In the genomic region with DNA sequence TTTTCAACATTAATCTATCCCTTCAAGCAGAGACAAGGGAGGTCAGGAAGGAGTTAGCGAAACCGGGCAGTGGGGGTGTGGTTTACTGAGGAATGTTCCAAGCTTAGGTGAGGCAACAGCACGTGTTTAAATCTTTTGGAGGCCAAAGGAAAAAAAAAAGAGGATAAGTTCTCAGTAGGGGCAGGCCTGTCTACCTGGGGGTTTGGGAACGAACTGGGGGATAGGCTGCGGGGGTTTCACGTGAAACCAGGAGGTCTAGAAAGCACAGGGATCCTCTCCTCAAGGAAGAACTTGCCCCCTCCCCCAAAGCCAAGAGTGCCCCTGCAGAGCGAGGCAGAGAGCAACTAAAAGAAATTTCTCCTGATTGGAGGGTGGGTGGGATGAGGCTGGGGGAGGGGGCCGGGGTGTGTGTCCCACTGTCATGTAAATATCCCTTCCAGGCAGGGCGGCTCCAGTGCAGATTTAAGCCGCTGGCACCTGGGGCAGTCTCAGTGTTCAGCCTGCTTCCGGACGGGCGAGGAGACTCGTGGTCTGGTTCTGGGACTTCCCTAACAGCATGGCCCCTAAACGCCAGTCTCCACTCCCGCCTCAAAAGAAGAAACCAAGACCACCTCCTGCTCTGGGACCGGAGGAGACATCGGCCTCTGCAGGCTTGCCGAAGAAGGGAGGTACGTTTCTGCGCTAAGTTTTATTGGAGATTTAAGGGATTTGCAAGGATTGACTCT, we compare ENCODE assay signal across 8 cellular contexts. TPM values are rescaled to one million over a fixed set of nuclear protein-coding genes. Genes with fewer than 3 reads are reported as not detected.
A peak's percentile ranks its signal among the peaks of the same experiment; 100 is the strongest.
DNase-seq lines count a peak whose midpoint lies in the region; ATAC-seq and TF ChIP-seq lines count a peak whose summit lies in the region.

No MANE protein-coding gene starts in this region.

- no peaks in the 10 kb centered on the region for H3K27me3 Mint-ChIP-seq in endodermal cell (ENCODE audit: insufficient read depth)

- no peaks in the 10 kb centered on the region for H4K20me1 ChIP-seq in SU-DHL-6 (ENCODE audit: low read depth, low read length)

- H3K36me3 ChIP-seq in SU-DHL-6 (ENCODE audit: low read length) = no peaks in the 10 kb centered on the region
- H3K36me3 ChIP-seq in endodermal cell (ENCODE audit: control insufficient read depth, insufficient read depth, low read length) = peaks cover 5% of the 10 kb centered on the region
- no peaks in the 10 kb centered on the region for H3K36me3 ChIP-seq in transverse colon

- in situ Hi-C loops in transverse colon (cut with MboI; ENCODE audit: low pct_ligation_motif_present in 1 of 4, low pct_unique_long_range_greater_than_20kb in 1 of 4, low sequenced_read_pairs in 3 of 4) = no loop called here

- H3K9me3 Mint-ChIP-seq in endodermal cell = peaks cover 6% of the 10 kb centered on the region

- ATAC-seq in HG02678 (IDR thresholded peaks at IDR 0.05; ENCODE audit: unreplicated experiment) = peak; percentile 38

- H3K79me2 ChIP-seq in SU-DHL-6 (ENCODE audit: insufficient read depth, low read length) = peaks cover 60% of the 10 kb centered on the region

- peaks cover 11% of the 10 kb centered on the region for H3K4me1 ChIP-seq in endodermal cell (ENCODE audit: control insufficient read depth, insufficient read depth, low read length)
- H3K4me1 ChIP-seq in transverse colon = peaks cover 18 to 51% (median 37%) of the 10 kb centered on the region in 4 donors

- H3K4me1 Mint-ChIP-seq in endodermal cell = peaks cover 40% of the 10 kb centered on the region

- H3K4me3 Mint-ChIP-seq in endodermal cell = peak overlapping the region; percentile 95

- TF ChIP-seq EP300 in transverse colon (IDR thresholded peaks at IDR 0.05; ENCODE audit: low read depth) = no peak

- WGBS in endodermal cell (ENCODE audit: insufficient coverage in 1 of 2, insufficient read length in 1 of 2), 2 experiments = 0% methylated on average over 14 to 21 of the region's 21 CpGs
- 0 to 9% methylated on average over 4 to 21 of the region's 21 CpGs for WGBS in transverse colon (ENCODE audit: low coverage in 1 of 2), 2 donors

- TF ChIP-seq POLR2A in transverse colon (IDR thresholded peaks at IDR 0.05) = no peak

- H3K4me3 ChIP-seq in SU-DHL-6 (ENCODE audit: insufficient read depth, low read length, poor library complexity, severe bottlenecking) (peak overlapping the region; percentile 82), endodermal cell (ENCODE audit: low read length) (peak overlapping the region; percentile 95), transverse colon (peak overlapping the region; percentile 52 to 66 (median 58))

- peak overlapping the region; percentile 98 for H3K27ac Mint-ChIP-seq in endodermal cell

- H2AFZ ChIP-seq in SU-DHL-6 (ENCODE audit: low read depth, low read length, severe bottlenecking) = no peak overlapping the region

- TF ChIP-seq CTCF in SU-DHL-6 (IDR thresholded peaks at IDR 0.05; ENCODE audit: insufficient read depth, low read length, poor library complexity, severe bottlenecking) = no peak
- TF ChIP-seq CTCF in endodermal cell (conservative IDR thresholded peaks at IDR 0.05) = no peak
- TF ChIP-seq CTCF in transverse colon (IDR thresholded peaks at IDR 0.05) = no peak

- no peaks in the 10 kb centered on the region for H3K27me3 ChIP-seq in SU-DHL-6 (ENCODE audit: low read length)
- H3K27me3 ChIP-seq in endodermal cell (ENCODE audit: control insufficient read depth, insufficient read depth, low read length, poor library complexity, severe bottlenecking) = no peaks in the 10 kb centered on the region
- no peaks in the 10 kb centered on the region for H3K27me3 ChIP-seq in transverse colon

- no peaks in the 10 kb centered on the region for H3K9me3 ChIP-seq in SU-DHL-6 (ENCODE audit: insufficient read depth, low read length)
- H3K9me3 ChIP-seq in endodermal cell (ENCODE audit: control insufficient read depth, low read length) = no peaks in the 10 kb centered on the region
- H3K9me3 ChIP-seq in transverse colon = no peaks in the 10 kb centered on the region

- H3K36me3 Mint-ChIP-seq in endodermal cell (ENCODE audit: low read depth) = peaks cover 18% of the 10 kb centered on the region

- DNase-seq in EL = peak; percentile 51
- DNase-seq in endodermal cell = peak; percentile 97
- DNase-seq in mucosa of gallbladder (ENCODE audit: low spot score) = peak; percentile 66
- peak; percentile 77 for DNase-seq in transverse colon
- no peak for DNase-seq in inferior parietal cortex (ENCODE audit: extremely low spot score)
- no peak for DNase-seq in cortex of kidney (lab: John Stamatoyannopoulos, UW)

- H3K27ac ChIP-seq in SU-DHL-6 (ENCODE audit: low read depth, low read length) (peak overlapping the region; percentile 97), endodermal cell (ENCODE audit: low read depth, low read length) (peak overlapping the region; percentile 79), transverse colon (peak overlapping the region; percentile 87 to 91 (median 90))

- H3K9me2 ChIP-seq in SU-DHL-6 (replicated peaks; ENCODE audit: insufficient read depth, low read length) = no peaks in the 10 kb centered on the region

- H3F3A ChIP-seq in SU-DHL-6 (ENCODE audit: insufficient read depth) = peaks cover 52% of the 10 kb centered on the region

- intact Hi-C loops in transverse colon (cut with DNase I; ENCODE audit: low total_unique reads) = no loop called here

- peak overlapping the region; percentile 74 for H3K4me2 ChIP-seq in SU-DHL-6 (ENCODE audit: low read depth, low read length, poor library complexity, severe bottlenecking)

- peak overlapping the region; percentile 96 for H3K9ac ChIP-seq in SU-DHL-6 (ENCODE audit: low read length)
- H3K9ac ChIP-seq in endodermal cell (ENCODE audit: extremely low read depth, low read length, poor library complexity, severe bottlenecking) = peak overlapping the region; percentile 93

RNA-seq across cellular contexts. Expression of gene SET, which starts 5.5 kb away (rescaled TPM):
- total RNA-seq in endodermal cell (100 to 1,000 TPM; 762 to 795 TPM), mucosa of gallbladder (198 TPM), transverse colon (100 to 1,000 TPM in 1 of 4 donors, 10 to 100 TPM in 3; 29.2 to 153 (median 64.4) TPM)
- 715 TPM for polyA plus RNA-seq in endodermal cell (2013, experiment 1 of 2)
- polyA plus RNA-seq in endodermal cell (2013, experiment 2 of 2) = 707 TPM

RNA-seq across cellular contexts. Expression of gene PKN3, which starts 18.8 kb away (rescaled TPM):
- total RNA-seq in endodermal cell (10 to 100 TPM; 26.0 to 27.2 TPM), mucosa of gallbladder (9.4 TPM), transverse colon (10 to 100 TPM in 1 of 4 donors, 1 to 10 TPM in 3; 1.9 to 20.1 (median 5.8) TPM)
- polyA plus RNA-seq in endodermal cell (2013, experiment 1 of 2) = 17.5 TPM
- polyA plus RNA-seq in endodermal cell (2013, experiment 2 of 2) = 17.8 TPM

RNA-seq across cellular contexts. Expression of gene DYNC2I2, which starts 26.9 kb away (rescaled TPM):
- total RNA-seq in endodermal cell = 100 to 1,000 TPM in 1 of 2 donors, 10 to 100 TPM in 1; 87.8 to 119 TPM
- 83.9 TPM for polyA plus RNA-seq in endodermal cell (2013, experiment 1 of 2)
- polyA plus RNA-seq in endodermal cell (2013, experiment 2 of 2) = 77.9 TPM
- total RNA-seq in mucosa of gallbladder = 56.7 TPM
- total RNA-seq in transverse colon = 100 to 1,000 TPM in 2 of 4 donors, 10 to 100 TPM in 2; 41.4 to 160 (median 94.9) TPM

RNA-seq across cellular contexts. Expression of gene ZDHHC12, which starts 40.4 kb away (rescaled TPM):
- 10 to 100 TPM; 50.5 to 59.6 TPM for total RNA-seq in endodermal cell
- polyA plus RNA-seq in endodermal cell (2013, experiment 1 of 2) = 27.6 TPM
- polyA plus RNA-seq in endodermal cell (2013, experiment 2 of 2) = 26.7 TPM
- total RNA-seq in mucosa of gallbladder = 66.2 TPM
- 100 to 1,000 TPM in 2 of 4 donors, 10 to 100 TPM in 2; 35.6 to 190 (median 123) TPM for total RNA-seq in transverse colon

Comparison
In these comparisons a context has a peak if more than half of its experiments do, and no peak if none do; other contexts are left out.
1. DNase-seq: peak in EL (single experiment), endodermal cell (single experiment), mucosa of gallbladder (single experiment) and transverse colon (single experiment); none in inferior parietal cortex (single experiment) and cortex of kidney (single experiment).
2. Peak in every context shown above with its lines, with median percentiles within 50 percentile points of each other: H3K27ac ChIP-seq and H3K4me3 ChIP-seq.